In genomic region chr2:41720298-41720697, GRCh38 we compare ENCODE assay signal across 10 cellular contexts.
DNase-seq lines count a peak whose midpoint lies in the region; ATAC-seq and TF ChIP-seq lines count a peak whose summit lies in the region.
"Had no signal": no experiment of that assay in that cellular context is flagged by ENCODE, and none has a peak within 500 bp of the region (broad histone marks: within the 10 kb centered on the region; RNA-seq: fewer than 3 reads in every experiment).

No MANE protein-coding gene starts in this region.

- DNase-seq in heart left ventricle (no peak), cardiac septum (ENCODE audit: low spot score) (no peak), thoracic aorta (ENCODE audit: low spot score) (no peak), head of caudate nucleus (no peak), omental fat pad (ENCODE audit: low spot score) (no peak), osteocyte (ENCODE audit: extremely low spot score, unreplicated experiment) (no peak)
- DNase-seq: activated CD4-positive, alpha-beta T cell treated with anti-CD3 and anti-CD28 coated beads, Interleukin-2, amount 50 U/mL, for 48 hours; NCI-H446 had no signal

- no peaks in the 10 kb centered on the region for H3F3A ChIP-seq in OCI-LY1 (ENCODE audit: insufficient read depth, low read length)

- intact Hi-C loops in heart left ventricle (cut with DNase I), result no loop called here
- intact Hi-C loops in cardiac septum (cut with DNase I), result no loop called here
- intact Hi-C loops in head of caudate nucleus (cut with DNase I), result no loop called here

- WGBS in heart left ventricle, 4 donors, result 41 to 49% (median 48%) methylated on average over 1 of the region's 1 CpG

- no peak overlapping the region for H3K4me3 Mint-ChIP-seq in osteocyte (ENCODE audit: unreplicated experiment)

- peak overlapping the region; percentile 11; the same call in 1 of the 2 replicates for H3K4me2 ChIP-seq in OCI-LY1 (ENCODE audit: low read length)

- H3K9me3 ChIP-seq in heart left ventricle, result no peaks in the 10 kb centered on the region
- H3K9me3 ChIP-seq in OCI-LY1 (ENCODE audit: low read length), result no peaks in the 10 kb centered on the region
- no peaks in the 10 kb centered on the region for H3K9me3 ChIP-seq in thoracic aorta

- H3K4me1 Mint-ChIP-seq in osteocyte (ENCODE audit: unreplicated experiment), result peaks cover 17% of the 10 kb centered on the region

- TF ChIP-seq CTCF in heart left ventricle (IDR thresholded peaks at IDR 0.05), result no peak
- TF ChIP-seq CTCF in OCI-LY1 (IDR thresholded peaks at IDR 0.05; ENCODE audit: low read length), result no peak
- TF ChIP-seq CTCF in thoracic aorta (IDR thresholded peaks at IDR 0.05), result no peak
- no peak for TF ChIP-seq CTCF in omental fat pad (IDR thresholded peaks at IDR 0.05)
- no peak for TF ChIP-seq CTCF in osteocyte (IDR thresholded peaks at IDR 0.05)

- H2AFZ ChIP-seq in OCI-LY1 (ENCODE audit: low read length), result peak overlapping the region; percentile 34; the same call in 1 of the 2 replicates

- peak overlapping the region in 7 of 12 donors; percentile 2 to 32 (median 9) for H3K4me3 ChIP-seq in heart left ventricle
- no peak overlapping the region for H3K4me3 ChIP-seq in OCI-LY1 (ENCODE audit: low read depth, low read length, poor library complexity, severe bottlenecking)
- H3K4me3 ChIP-seq in thoracic aorta, result peak overlapping the region; percentile 48

- H3K27ac ChIP-seq in heart left ventricle (peak overlapping the region in 10 of 12 donors; percentile 1 to 81 (median 54)), OCI-LY1 (ENCODE audit: low read depth, low read length, poor library complexity, severe bottlenecking) (no peak overlapping the region), thoracic aorta (peak overlapping the region in 1 of 2 donors; percentile 59)

- H3K79me2 ChIP-seq in OCI-LY1 (ENCODE audit: insufficient read depth, low read length), result no peaks in the 10 kb centered on the region

- no peaks in the 10 kb centered on the region for H3K36me3 ChIP-seq in heart left ventricle
- no peaks in the 10 kb centered on the region for H3K36me3 ChIP-seq in OCI-LY1 (ENCODE audit: insufficient read depth, low read length)
- H3K36me3 ChIP-seq in thoracic aorta, result no peaks in the 10 kb centered on the region

- ATAC-seq in heart left ventricle (no peak), HG02870 (IDR thresholded peaks at IDR 0.05; ENCODE audit: unreplicated experiment) (peak; percentile 38), thoracic aorta (ENCODE audit: insufficient number of reproducible peaks, low FRiP score, low read depth) (no peak), omental fat pad (ENCODE audit: low FRiP score) (no peak)

- no peak overlapping the region for H3K9ac ChIP-seq in OCI-LY1 (ENCODE audit: low read length)

- H3K9me2 ChIP-seq in OCI-LY1 (ENCODE audit: low read depth, low read length), result no peaks in the 10 kb centered on the region

- no peak for TF ChIP-seq POLR2A in heart left ventricle (IDR thresholded peaks at IDR 0.05)

- no peaks in the 10 kb centered on the region for H3K27me3 ChIP-seq in heart left ventricle
- H3K27me3 ChIP-seq in OCI-LY1 (ENCODE audit: insufficient read depth, low read length), result no peaks in the 10 kb centered on the region
- no peaks in the 10 kb centered on the region for H3K27me3 ChIP-seq in thoracic aorta (replicated peaks; ENCODE audit: insufficient read depth)

- H3K4me1 ChIP-seq in heart left ventricle (peaks cover 0 to 48% (median 11%) of the 10 kb centered on the region in 12 donors), OCI-LY1 (ENCODE audit: insufficient read depth, low read length, severe bottlenecking) (peaks cover 29% of the 10 kb centered on the region), thoracic aorta (ENCODE audit: control insufficient read depth in 1 of 2, low read depth in 2 of 2) (peaks cover 17 to 30% of the 10 kb centered on the region in 2 donors)

- peaks cover 13% of the 10 kb centered on the region for H3K27me3 Mint-ChIP-seq in osteocyte (ENCODE audit: unreplicated experiment)

- no peaks in the 10 kb centered on the region for H3K36me3 Mint-ChIP-seq in osteocyte (ENCODE audit: unreplicated experiment)

- H3K27ac Mint-ChIP-seq in osteocyte (ENCODE audit: unreplicated experiment), result no peak overlapping the region

- H3K9me3 Mint-ChIP-seq in osteocyte (ENCODE audit: unreplicated experiment), result no peaks in the 10 kb centered on the region

- H4K20me1 ChIP-seq in OCI-LY1 (ENCODE audit: insufficient read depth, low read length), result no peaks in the 10 kb centered on the region
